ENCODE assay signal across 23 cellular contexts in genomic region chr5:56085205-56085604, GRCh38.
A peak's percentile ranks its signal among the peaks of the same experiment; 100 is the strongest.
DNase-seq lines count a peak whose midpoint lies in the region; ATAC-seq and TF ChIP-seq lines count a peak whose summit lies in the region.
"Had no signal": no experiment of that assay in that cellular context is flagged by ENCODE, and none has a peak within 500 bp of the region (broad histone marks: within the 10 kb centered on the region; RNA-seq: fewer than 3 reads in every experiment).

No MANE protein-coding gene starts in this region.

- H3K27ac ChIP-seq in Panc1 (ENCODE audit: low read length) (no peak overlapping the region), coronary artery (no peak overlapping the region)
- H3K27ac ChIP-seq: sigmoid colon had no signal

- no peaks in the 10 kb centered on the region for H3K27me3 Mint-ChIP-seq in activated naive CD4-positive, alpha-beta T cell treated with anti-CD3 and anti-CD28 coated beads, Interleukin-2, amount 50 U/mL, for 24 hours
- H3K27me3 Mint-ChIP-seq in nephron (ENCODE audit: low read depth), result no peaks in the 10 kb centered on the region
- H3K27me3 Mint-ChIP-seq: activated CD4-positive, alpha-beta memory T cell treated with anti-CD3 and anti-CD28 coated beads for 36 hours had no signal

- no TSS peak for BruUV-seq in Panc1 (replicated peaks; lab: Mats Ljungman, UMichigan)

- H3K27ac Mint-ChIP-seq in activated naive CD4-positive, alpha-beta T cell treated with anti-CD3 and anti-CD28 coated beads, Interleukin-2, amount 50 U/mL, for 24 hours, result peak overlapping the region; percentile 27
- no peak overlapping the region for H3K27ac Mint-ChIP-seq in activated naive CD4-positive, alpha-beta T cell treated with anti-CD3 and anti-CD28 coated beads, Interleukin-2, amount 50 U/mL, for 72 hours
- H3K27ac Mint-ChIP-seq in nephron, result peak overlapping the region; percentile 52 to 64 (median 56)
- H3K27ac Mint-ChIP-seq: activated CD4-positive, alpha-beta memory T cell treated with anti-CD3 and anti-CD28 coated beads for 36 hours; H9 had no signal

- H3K9me3 ChIP-seq in Panc1 (ENCODE audit: control insufficient read depth, insufficient read depth, low read depth, low read length), result no peaks in the 10 kb centered on the region
- H3K9me3 ChIP-seq: sigmoid colon had no signal

- CTCF ChIA-PET in Panc1 (lab: Charles Lee), result no interaction called here

- intact Hi-C loops in Panc1 (cut with micrococcal nuclease; ENCODE audit: unreplicated experiment), result no loop called here

- H3K4me1 ChIP-seq in Panc1 (ENCODE audit: control insufficient read depth, insufficient read depth, low read length), result no peaks in the 10 kb centered on the region
- H3K4me1 ChIP-seq: sigmoid colon had no signal

- H3K36me3 Mint-ChIP-seq in activated naive CD4-positive, alpha-beta T cell treated with anti-CD3 and anti-CD28 coated beads, Interleukin-2, amount 50 U/mL, for 24 hours, result peaks cover 2% of the 10 kb centered on the region
- H3K36me3 Mint-ChIP-seq in activated naive CD4-positive, alpha-beta T cell treated with anti-CD3 and anti-CD28 coated beads, Interleukin-2, amount 50 U/mL, for 72 hours, result peaks cover 0 to 6% of the 10 kb centered on the region in 2 donors
- no peaks in the 10 kb centered on the region for H3K36me3 Mint-ChIP-seq in nephron (ENCODE audit: low read depth)

- no peaks in the 10 kb centered on the region for H3K27me3 ChIP-seq in Panc1 (ENCODE audit: control insufficient read depth, insufficient read depth, low read length)
- H3K27me3 ChIP-seq: sigmoid colon had no signal

- H3K36me3 ChIP-seq in Panc1 (ENCODE audit: control insufficient read depth, insufficient read depth, low read length), result no peaks in the 10 kb centered on the region
- H3K36me3 ChIP-seq: sigmoid colon had no signal

- TF ChIP-seq CTCF in Panc1 (IDR thresholded peaks at IDR 0.05) (no peak), coronary artery (IDR thresholded peaks at IDR 0.05) (no peak), nephron (IDR thresholded peaks at IDR 0.05; ENCODE audit: unreplicated experiment in 3 of 3) (no peak)

- no peak overlapping the region for H3K4me3 Mint-ChIP-seq in activated naive CD4-positive, alpha-beta T cell treated with anti-CD3 and anti-CD28 coated beads, Interleukin-2, amount 50 U/mL, for 24 hours
- no peak overlapping the region for H3K4me3 Mint-ChIP-seq in nephron
- H3K4me3 Mint-ChIP-seq: activated CD4-positive, alpha-beta memory T cell treated with anti-CD3 and anti-CD28 coated beads for 36 hours; H9 had no signal

- in situ Hi-C loops in Panc1 (cut with HindIII; ENCODE audit: low pct_unique_long_range_greater_than_20kb, low sequenced_read_pairs), result no loop called here
- in situ Hi-C loops in G401 (cut with HindIII; ENCODE audit: low sequenced_read_pairs), result no loop called here

- H3K4me3 ChIP-seq in Panc1 (ENCODE audit: low read depth in 2 of 2, low read length in 2 of 2), result no peak overlapping the region
- H3K4me3 ChIP-seq in coronary artery, result peak overlapping the region; percentile 14
- H3K4me3 ChIP-seq: sigmoid colon had no signal

- H3K4me1 Mint-ChIP-seq in activated naive CD4-positive, alpha-beta T cell treated with anti-CD3 and anti-CD28 coated beads, Interleukin-2, amount 50 U/mL, for 24 hours, result peaks cover 67% of the 10 kb centered on the region
- H3K4me1 Mint-ChIP-seq in nephron, result peaks cover 28% of the 10 kb centered on the region

- no peak for DNase-seq in activated naive CD4-positive, alpha-beta T cell treated with anti-CD3 and anti-CD28 coated beads, Interleukin-2, amount 50 U/mL, for 72 hours (ENCODE audit: low spot score in 2 of 2)
- no peak for DNase-seq in Panc1 (ENCODE audit: low read depth, low spot score)
- no peak for DNase-seq in coronary artery (ENCODE audit: low spot score)
- no peak for DNase-seq in left lobe of liver (ENCODE audit: low spot score)
- no peak for DNase-seq in G401 (ENCODE audit: low spot score)
- DNase-seq: activated CD4-positive, alpha-beta memory T cell treated with anti-CD3 and anti-CD28 coated beads for 36 hours; activated CD4-positive, CD25-positive, alpha-beta regulatory T cell; activated T-cell treated with anti-CD3 and anti-CD28 coated beads for 4 hours; aorta; DMS 273 treated with DMSO at 0.1 percent for 48 hours; effector memory CD4-positive, alpha-beta T cell; GDM1; glutamatergic neuron; H9; KG1; NCI-H146; NCI-H2171; NCI-H69; sigmoid colon had no signal

- no peaks in the 10 kb centered on the region for H3K9me3 Mint-ChIP-seq in activated naive CD4-positive, alpha-beta T cell treated with anti-CD3 and anti-CD28 coated beads, Interleukin-2, amount 50 U/mL, for 24 hours
- H3K9me3 Mint-ChIP-seq in activated naive CD4-positive, alpha-beta T cell treated with anti-CD3 and anti-CD28 coated beads, Interleukin-2, amount 50 U/mL, for 72 hours, result peaks cover 6 to 9% of the 10 kb centered on the region in 2 donors
- peaks cover 8% of the 10 kb centered on the region for H3K9me3 Mint-ChIP-seq in nephron
- H3K9me3 Mint-ChIP-seq: activated CD4-positive, alpha-beta memory T cell treated with anti-CD3 and anti-CD28 coated beads for 36 hours had no signal

- POLR2A ChIA-PET in Panc1 (lab: Charles Lee), result no interaction called here

- ATAC-seq in activated naive CD4-positive, alpha-beta T cell treated with anti-CD3 and anti-CD28 coated beads, Interleukin-2, amount 50 U/mL, for 72 hours, result no peak
- ATAC-seq in Panc1, result 0 out of 2 replicates have a peak, but pooled peaks have one; percentile 42
- ATAC-seq in left lobe of liver, result no peak
- no peak for ATAC-seq in HG02642 (IDR thresholded peaks at IDR 0.05; ENCODE audit: poor library complexity, unreplicated experiment)
- ATAC-seq: esophagus mucosa had no signal

Comparison
In these comparisons a context has a peak if more than half of its experiments do, and no peak if none do; other contexts are left out.
1. H3K27ac Mint-ChIP-seq: peak in activated naive CD4-positive, alpha-beta T cell treated with anti-CD3 and anti-CD28 coated beads, Interleukin-2, amount 50 U/mL, for 24 hours (single experiment) and nephron (3 of 3); none in activated naive CD4-positive, alpha-beta T cell treated with anti-CD3 and anti-CD28 coated beads, Interleukin-2, amount 50 U/mL, for 72 hours (0 of 2).